Comparison of ENCODE assay signal across 16 cellular contexts in genomic region chr12:94326727-94327126, GRCh38.
DNase-seq lines count a peak whose midpoint lies in the region; ATAC-seq, FAIRE-seq and TF ChIP-seq lines count a peak whose summit lies in the region.
"Had no signal": no experiment of that assay in that cellular context is flagged by ENCODE, and none has a peak within 500 bp of the region (broad histone marks: within the 10 kb centered on the region; RNA-seq: fewer than 3 reads in every experiment).

No MANE protein-coding gene starts in this region.

- peaks cover 5% of the 10 kb centered on the region for H3K9me3 Mint-ChIP-seq in activated CD8-positive, alpha-beta T cell treated with anti-CD3 and anti-CD28 coated beads, Interleukin-2, amount 10 ng/mL, durations not matched to agents 7 days and 5 days (ENCODE audit: insufficient read depth)
- H3K9me3 Mint-ChIP-seq in osteocyte (ENCODE audit: unreplicated experiment) = peaks cover 4% of the 10 kb centered on the region
- H3K9me3 Mint-ChIP-seq: CD8-positive, alpha-beta T cell; IgD-negative memory B cell had no signal

- no peak for TF ChIP-seq POLR2A in HepG2 (IDR thresholded peaks at IDR 0.05; ENCODE audit: insufficient read depth in 1 of 2, low read depth in 2 of 2, low read length in 2 of 2)

- no peak overlapping the region for H3K9ac ChIP-seq in GM23248
- H3K9ac ChIP-seq in HepG2 (ENCODE audit: insufficient read depth, low read depth, low read length) = no peak overlapping the region

- H3K36me3 Mint-ChIP-seq in activated CD8-positive, alpha-beta T cell treated with anti-CD3 and anti-CD28 coated beads, Interleukin-2, amount 10 ng/mL, durations not matched to agents 7 days and 5 days (ENCODE audit: low read depth) = peaks cover 69% of the 10 kb centered on the region
- peaks cover 32% of the 10 kb centered on the region for H3K36me3 Mint-ChIP-seq in osteocyte (ENCODE audit: unreplicated experiment)

- H3K9me3 ChIP-seq in GM23248 (ENCODE audit: low read depth) = no peaks in the 10 kb centered on the region
- H3K9me3 ChIP-seq in HepG2 (ENCODE audit: low read length) = peaks cover 2% of the 10 kb centered on the region; the same call in 1 of the 2 replicates

- no peak for TF ChIP-seq RAD21 in HepG2 (CRISPR knock-in tag; IDR thresholded peaks at IDR 0.05)

- 0 out of 2 replicates have a peak overlapping the region, but pooled peaks have one; percentile 17 for H3K27ac ChIP-seq in GM23248
- H3K27ac ChIP-seq in HepG2 (ENCODE audit: extremely low read length, insufficient read depth, low read length) = no peak overlapping the region
- H3K27ac ChIP-seq: esophagus squamous epithelium had no signal

- no peaks in the 10 kb centered on the region for H3K27me3 Mint-ChIP-seq in activated CD8-positive, alpha-beta T cell treated with anti-CD3 and anti-CD28 coated beads, Interleukin-2, amount 10 ng/mL, durations not matched to agents 7 days and 5 days (ENCODE audit: low read depth)
- no peaks in the 10 kb centered on the region for H3K27me3 Mint-ChIP-seq in osteocyte (ENCODE audit: unreplicated experiment)
- H3K27me3 Mint-ChIP-seq: IgD-negative memory B cell had no signal

- H3K27me3 ChIP-seq in GM23248 (replicated peaks; ENCODE audit: insufficient read depth) = no peaks in the 10 kb centered on the region
- H3K27me3 ChIP-seq in HepG2 (ENCODE audit: control insufficient read depth in 1 of 2, insufficient read depth in 2 of 2, low read length in 2 of 2) = no peaks in the 10 kb centered on the region
- H3K27me3 ChIP-seq: esophagus squamous epithelium had no signal

- no TSS peak for BruUV-seq in HepG2 (replicated peaks; lab: Mats Ljungman, UMichigan)

- H3K4me3 ChIP-seq in GM23248 = no peak overlapping the region
- H3K4me3 ChIP-seq in fibroblast of villous mesenchyme (ENCODE audit: low read depth, low read length) = no peak overlapping the region
- H3K4me3 ChIP-seq in HepG2 (replicated peaks in 1 of 3; ENCODE audit: insufficient read depth in 1 of 3, low read depth in 2 of 3, low read length in 3 of 3) = no peak overlapping the region
- H3K4me3 ChIP-seq: esophagus squamous epithelium had no signal

- TF ChIP-seq EP300 in HepG2 (IDR thresholded peaks at IDR 0.05; ENCODE audit: low read depth in 2 of 2, low read length in 2 of 2) = no peak
- TF ChIP-seq EP300 in HepG2 (CRISPR knock-in tag; IDR thresholded peaks at IDR 0.05; ENCODE audit: borderline replicate concordance) = no peak

- H4K20me1 ChIP-seq in GM23248 (ENCODE audit: insufficient read depth) (no peaks in the 10 kb centered on the region), HepG2 (ENCODE audit: insufficient read depth, low read length) (no peaks in the 10 kb centered on the region)

- H3K4me1 Mint-ChIP-seq in activated CD8-positive, alpha-beta T cell treated with anti-CD3 and anti-CD28 coated beads, Interleukin-2, amount 10 ng/mL, durations not matched to agents 7 days and 5 days (ENCODE audit: low read depth) = peaks cover 7% of the 10 kb centered on the region
- H3K4me1 Mint-ChIP-seq in osteocyte (ENCODE audit: unreplicated experiment) = no peaks in the 10 kb centered on the region
- H3K4me1 Mint-ChIP-seq: IgD-negative memory B cell, neural crest cell had no signal

- H2AFZ ChIP-seq in GM23248 (no peak overlapping the region), HepG2 (ENCODE audit: low read length) (no peak overlapping the region)

- no peak for FAIRE-seq in HepG2 (lab: Jason Lieb, UNC)

- H3K9me2 ChIP-seq in GM23248 (ENCODE audit: insufficient read depth) = no peaks in the 10 kb centered on the region

- no peaks in the 10 kb centered on the region for H3K36me3 ChIP-seq in GM23248 (ENCODE audit: low read depth)
- H3K36me3 ChIP-seq in HepG2 (replicated peaks in 1 of 2; ENCODE audit: control insufficient read depth in 1 of 2, insufficient read depth in 2 of 2, low read length in 2 of 2) = peaks cover 10 to 29% of the 10 kb centered on the region in 2 experiments; a peak in 4 of 5 replicates

- ATAC-seq in activated CD8-positive, alpha-beta T cell treated with anti-CD3 and anti-CD28 coated beads, Interleukin-2, amount 10 ng/mL, durations not matched to agents 7 days and 5 days = peak; percentile 33
- no peak for ATAC-seq in HepG2
- ATAC-seq: CD8-positive, alpha-beta T cell; Panc1 had no signal

- DNase-seq in ACHN = peak; percentile 75
- peak; percentile 88 for DNase-seq in GM23248
- no peak for DNase-seq in activated CD8-positive, alpha-beta T cell treated with anti-CD3 and anti-CD28 coated beads, Interleukin-2, amount 10 ng/mL, durations not matched to agents 7 days and 5 days
- DNase-seq in fibroblast of villous mesenchyme (ENCODE audit: low read depth) = peak; percentile 63
- no peak for DNase-seq in Ammon's horn (ENCODE audit: low spot score)
- DNase-seq in SIG-M5 treated with dmso at 0.1 percent for 504 hours (lab: John Stamatoyannopoulos, UW; ENCODE audit: unreplicated experiment) = no peak
- no peak for DNase-seq in osteocyte (ENCODE audit: extremely low spot score, unreplicated experiment)
- DNase-seq in HepG2 (ENCODE audit: low spot score) = no peak
- DNase-seq: CD8-positive, alpha-beta T cell; central memory CD4-positive, alpha-beta T cell; esophagus squamous epithelium; NCI-H187 treated with DMSO at 0.1 percent for 48 hours; T1000 had no signal

- no peak overlapping the region for H3K4me2 ChIP-seq in GM23248 (ENCODE audit: unreplicated experiment)
- no peak overlapping the region for H3K4me2 ChIP-seq in HepG2 (ENCODE audit: low read depth, low read length)

- H3K27ac Mint-ChIP-seq in activated CD8-positive, alpha-beta T cell treated with anti-CD3 and anti-CD28 coated beads, Interleukin-2, amount 10 ng/mL, durations not matched to agents 7 days and 5 days = no peak overlapping the region
- H3K27ac Mint-ChIP-seq in osteocyte (ENCODE audit: unreplicated experiment) = no peak overlapping the region
- H3K27ac Mint-ChIP-seq: CD8-positive, alpha-beta T cell; IgD-negative memory B cell had no signal

- H3F3A ChIP-seq in GM23248 (ENCODE audit: insufficient read depth) = peaks cover 24% of the 10 kb centered on the region

- in situ Hi-C loops in ACHN (cut with HindIII; ENCODE audit: low pct_ligation_motif_present, low pct_unique_long_range_greater_than_20kb, low sequenced_read_pairs) = no loop called here
- in situ Hi-C loops in GM23248 (cut with MboI) = no loop called here
- in situ Hi-C loops in HepG2 (cut with HindIII; ENCODE audit: extremely low pct_ligation_motif_present, low pct_unique_long_range_greater_than_20kb) = no loop called here

- POLR2A ChIA-PET in activated CD8-positive, alpha-beta T cell treated with anti-CD3 and anti-CD28 coated beads, Interleukin-2, amount 10 ng/mL, durations not matched to agents 7 days and 5 days (lab: Charles Lee) = no interaction called here
- POLR2A ChIA-PET in HepG2 (lab: Yijun Ruan, JAX) = no interaction called here

- H3K4me1 ChIP-seq in GM23248 (ENCODE audit: insufficient read depth) = peaks cover 19% of the 10 kb centered on the region
- no peaks in the 10 kb centered on the region for H3K4me1 ChIP-seq in HepG2 (ENCODE audit: insufficient read depth, low read length)
- H3K4me1 ChIP-seq: esophagus squamous epithelium had no signal

- H3K79me2 ChIP-seq in GM23248 (ENCODE audit: insufficient read depth) (no peaks in the 10 kb centered on the region), HepG2 (ENCODE audit: insufficient read depth, low read length) (no peaks in the 10 kb centered on the region)

- CTCF ChIA-PET in activated CD8-positive, alpha-beta T cell treated with anti-CD3 and anti-CD28 coated beads, Interleukin-2, amount 10 ng/mL, durations not matched to agents 7 days and 5 days (lab: Charles Lee) = interaction anchor here (1.4 to 1.5 kb wide), 2 partner anchors 119 to 192 kb away, joined by 3 to 6 read pairs; no protein-coding TSS in a partner anchor
- CTCF ChIA-PET in HepG2 (lab: Yijun Ruan, JAX; ENCODE audit: low intra/inter-chr PET ratio, low total read pairs) = no interaction called here

- intact Hi-C loops in HepG2 (cut with micrococcal nuclease; ENCODE audit: unreplicated experiment) = loop anchor here (10.0 kb wide), 1 partner anchor 108 kb away; no protein-coding TSS in a partner anchor

- no peak overlapping the region for H3K4me3 Mint-ChIP-seq in activated CD8-positive, alpha-beta T cell treated with anti-CD3 and anti-CD28 coated beads, Interleukin-2, amount 10 ng/mL, durations not matched to agents 7 days and 5 days
- no peak overlapping the region for H3K4me3 Mint-ChIP-seq in osteocyte (ENCODE audit: unreplicated experiment)
- H3K4me3 Mint-ChIP-seq: CD8-positive, alpha-beta T cell; IgD-negative memory B cell; neural crest cell had no signal

- no peak for TF ChIP-seq CTCF in fibroblast of villous mesenchyme (IDR thresholded peaks at IDR 0.05; ENCODE audit: insufficient read depth, low read depth, low read length)
- no peak for TF ChIP-seq CTCF in osteocyte (IDR thresholded peaks at IDR 0.05)
- TF ChIP-seq CTCF in HepG2 (CRISPR knock-in tag; IDR thresholded peaks at IDR 0.05) = no peak

Comparison
In these comparisons a context has a peak if more than half of its experiments do, and no peak if none do; other contexts are left out.
1. DNase-seq: peak in ACHN (single experiment), GM23248 (single experiment) and fibroblast of villous mesenchyme (single experiment); none in activated CD8-positive, alpha-beta T cell treated with anti-CD3 and anti-CD28 coated beads, Interleukin-2, amount 10 ng/mL, durations not matched to agents 7 days and 5 days (single experiment), Ammon's horn (single experiment), SIG-M5 treated with dmso at 0.1 percent for 504 hours (single experiment), osteocyte (single experiment) and HepG2 (single experiment).